Comparison of ENCODE assay signal across 16 cellular contexts in genomic region chr14:104437703-104438102, GRCh38.
A peak's percentile ranks its signal among the peaks of the same experiment; 100 is the strongest.
DNase-seq lines count a peak whose midpoint lies in the region; ATAC-seq and TF ChIP-seq lines count a peak whose summit lies in the region.
"Had no signal": no experiment of that assay in that cellular context is flagged by ENCODE, and none has a peak within 500 bp of the region (broad histone marks: within the 10 kb centered on the region; RNA-seq: fewer than 3 reads in every experiment).

No MANE protein-coding gene starts in this region.

- intact Hi-C loops in body of pancreas (cut with DNase I) = no loop called here
- intact Hi-C loops in upper lobe of right lung (cut with DNase I) = no loop called here

- TF ChIP-seq CTCF in body of pancreas (IDR thresholded peaks at IDR 0.05) (no peak), nephron (IDR thresholded peaks at IDR 0.05; ENCODE audit: unreplicated experiment in 3 of 3) (no peak), upper lobe of right lung (IDR thresholded peaks at IDR 0.05) (no peak)

- peak; percentile 28 for DNase-seq in activated CD8-positive, alpha-beta memory T cell treated with anti-CD3 and anti-CD28 coated beads, Interleukin-2, amount 10 ng/mL, durations not matched to agents 7 days and 5 days
- no peak for DNase-seq in activated CD8-positive, alpha-beta memory T cell treated with anti-CD3 and anti-CD28 coated beads, Interleukin-2, amount 50 U/mL, for 4 hours
- DNase-seq in body of pancreas (no peak), upper lobe of right lung (peak; percentile 46), DMS79 treated with DMSO at 0.1 percent for 48 hours (lab: John Stamatoyannopoulos, UW) (no peak)
- DNase-seq in activated T-cell treated with anti-CD3 and anti-CD28 coated beads, Interleukin-2, amount 50 U/mL, for 48 hours = no peak
- DNase-seq: DMS53, GM23248, KG1, NCI-H1048, NCI-H226, OCI-M1, RPMI8226 had no signal

- no peaks in the 10 kb centered on the region for H3K27me3 Mint-ChIP-seq in activated CD8-positive, alpha-beta memory T cell treated with anti-CD3 and anti-CD28 coated beads, Interleukin-2, amount 10 ng/mL, durations not matched to agents 7 days and 5 days
- H3K27me3 Mint-ChIP-seq in nephron (ENCODE audit: low read depth) = peaks cover 18% of the 10 kb centered on the region

- no peak overlapping the region for H3K4me3 Mint-ChIP-seq in activated CD8-positive, alpha-beta memory T cell treated with anti-CD3 and anti-CD28 coated beads, Interleukin-2, amount 10 ng/mL, durations not matched to agents 7 days and 5 days
- peak overlapping the region in 1 of 3 experiments; percentile 38 for H3K4me3 Mint-ChIP-seq in nephron

- TF ChIP-seq POLR2A in body of pancreas (IDR thresholded peaks at IDR 0.05) = peak in 1 of 3 donors; percentile 18

- H3K9me3 Mint-ChIP-seq in activated CD8-positive, alpha-beta memory T cell treated with anti-CD3 and anti-CD28 coated beads, Interleukin-2, amount 10 ng/mL, durations not matched to agents 7 days and 5 days (ENCODE audit: low read depth) = no peaks in the 10 kb centered on the region
- H3K9me3 Mint-ChIP-seq in nephron = peaks cover 8% of the 10 kb centered on the region

- H3K9me3 ChIP-seq in body of pancreas (no peaks in the 10 kb centered on the region), upper lobe of right lung (no peaks in the 10 kb centered on the region)
- H3K9me3 ChIP-seq: A549 had no signal

- no peaks in the 10 kb centered on the region for H3K4me1 Mint-ChIP-seq in activated CD8-positive, alpha-beta memory T cell treated with anti-CD3 and anti-CD28 coated beads, Interleukin-2, amount 10 ng/mL, durations not matched to agents 7 days and 5 days
- H3K4me1 Mint-ChIP-seq in nephron = no peaks in the 10 kb centered on the region

- no peaks in the 10 kb centered on the region for H3K36me3 Mint-ChIP-seq in activated CD8-positive, alpha-beta memory T cell treated with anti-CD3 and anti-CD28 coated beads, Interleukin-2, amount 10 ng/mL, durations not matched to agents 7 days and 5 days
- H3K36me3 Mint-ChIP-seq in nephron (ENCODE audit: low read depth) = peaks cover 5% of the 10 kb centered on the region

- 52 to 73% methylated on average over 4 to 6 of the region's 6 CpGs for WGBS in body of pancreas, 2 donors

- H3K4me3 ChIP-seq in body of pancreas (no peak overlapping the region), upper lobe of right lung (no peak overlapping the region)
- H3K4me3 ChIP-seq: A549, GM23248 had no signal

- no peak overlapping the region for H3K27ac Mint-ChIP-seq in activated CD8-positive, alpha-beta memory T cell treated with anti-CD3 and anti-CD28 coated beads, Interleukin-2, amount 10 ng/mL, durations not matched to agents 7 days and 5 days
- peak overlapping the region in 2 of 3 experiments; percentile 47 to 57 for H3K27ac Mint-ChIP-seq in nephron

- ATAC-seq in activated CD8-positive, alpha-beta memory T cell treated with anti-CD3 and anti-CD28 coated beads, Interleukin-2, amount 10 ng/mL, durations not matched to agents 7 days and 5 days = no peak
- ATAC-seq in body of pancreas = peak; percentile 8
- no peak for ATAC-seq in upper lobe of right lung
- ATAC-seq: A549 had no signal

- CTCF ChIA-PET in activated CD8-positive, alpha-beta memory T cell treated with anti-CD3 and anti-CD28 coated beads, Interleukin-2, amount 10 ng/mL, durations not matched to agents 7 days and 5 days (lab: Charles Lee) = no interaction called here

- H3K36me3 ChIP-seq in body of pancreas (replicated peaks in 1 of 2; ENCODE audit: insufficient read depth in 1 of 2, low read depth in 2 of 2) = no peaks in the 10 kb centered on the region
- H3K36me3 ChIP-seq in upper lobe of right lung = no peaks in the 10 kb centered on the region

- H3K27me3 ChIP-seq in body of pancreas = no peaks in the 10 kb centered on the region
- H3K27me3 ChIP-seq in upper lobe of right lung = no peaks in the 10 kb centered on the region

- peaks cover 26% of the 10 kb centered on the region for H3K4me1 ChIP-seq in body of pancreas
- H3K4me1 ChIP-seq in upper lobe of right lung = peaks cover 16% of the 10 kb centered on the region
- H3K4me1 ChIP-seq: A549 had no signal

- H3K27ac ChIP-seq in body of pancreas = peak overlapping the region; percentile 36 to 84 (median 75)
- H3K27ac ChIP-seq in upper lobe of right lung = no peak overlapping the region
- H3K27ac ChIP-seq: A549, C4-2B, GM23248 had no signal

Comparison
In these comparisons a context has a peak if more than half of its experiments do, and no peak if none do; other contexts are left out.
1. DNase-seq: peak in activated CD8-positive, alpha-beta memory T cell treated with anti-CD3 and anti-CD28 coated beads, Interleukin-2, amount 10 ng/mL, durations not matched to agents 7 days and 5 days (single experiment) and upper lobe of right lung (single experiment); none in activated CD8-positive, alpha-beta memory T cell treated with anti-CD3 and anti-CD28 coated beads, Interleukin-2, amount 50 U/mL, for 4 hours (single experiment), body of pancreas (0 of 4), DMS79 treated with DMSO at 0.1 percent for 48 hours (single experiment) and activated T-cell treated with anti-CD3 and anti-CD28 coated beads, Interleukin-2, amount 50 U/mL, for 48 hours (0 of 2).